Comparison of ENCODE assay signal across 20 cellular contexts in the genomic region with DNA sequence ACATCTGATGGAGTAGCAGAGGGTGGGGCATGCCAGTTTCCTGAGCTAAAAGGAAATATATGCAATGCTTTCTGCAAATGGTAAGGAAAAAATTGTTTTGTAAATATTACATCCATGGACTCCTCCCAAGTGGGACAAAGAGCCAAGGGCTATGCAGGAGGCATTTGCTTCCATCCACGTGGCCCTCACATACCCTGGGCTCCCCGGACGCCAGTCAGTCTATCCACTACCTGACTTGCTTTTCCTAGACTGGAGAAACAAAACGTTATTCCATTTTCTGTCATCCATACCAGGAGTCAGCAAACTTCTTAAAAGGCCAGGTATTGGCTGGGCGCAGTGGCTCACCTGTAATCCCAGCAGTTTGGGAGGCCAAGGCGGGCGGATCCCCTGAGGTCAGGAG.
"Had no signal": no experiment of that assay in that cellular context is flagged by ENCODE, and none has a peak within 500 bp of the region (broad histone marks: within the 10 kb centered on the region; RNA-seq: fewer than 3 reads in every experiment).

No MANE protein-coding gene starts in this region.

- DNase-seq: cortex of kidney; effector CD8-positive, alpha-beta T cell; effector memory CD8-positive, alpha-beta T cell; endodermal cell; erythroblast; foreskin keratinocyte; glutamatergic neuron; heart right ventricle; hippocampal formation; kidney; kidney glomerular epithelial cell; left colon; left lung; left ventricle myocardium superior; lower lobe of right lung; mesenchymal stem cell; naive thymus-derived CD4-positive, alpha-beta T cell had no signal

- H3K27ac ChIP-seq: epithelial cell of prostate, foreskin keratinocyte, gastroesophageal sphincter, heart right ventricle, left lung, lower lobe of right lung had no signal

- H3K4me3 ChIP-seq: gastroesophageal sphincter, heart right ventricle, left lung, lower lobe of right lung had no signal

- H3K9me3 ChIP-seq: gastroesophageal sphincter, heart right ventricle, left lung, lower lobe of right lung had no signal

- ATAC-seq: effector memory CD8-positive, alpha-beta T cell; esophagus mucosa; foreskin keratinocyte; gastroesophageal sphincter; heart right ventricle; left colon; left lung; lower lobe of right lung; naive thymus-derived CD4-positive, alpha-beta T cell had no signal

- H3K4me1 ChIP-seq: foreskin keratinocyte, left lung had no signal
